In genomic region chr7:35253680-35254495, GRCh38 we compare ENCODE assay signal across 8 cellular contexts. TPM values are rescaled to one million over a fixed set of nuclear protein-coding genes. Genes with fewer than 3 reads are reported as not detected.
DNase-seq lines count a peak whose midpoint lies in the region; ATAC-seq and TF ChIP-seq lines count a peak whose summit lies in the region.

Gene TBX20 (minus strand): TSS chr7:35254100. CDS start chr7:35253620, 480 bp downstream.

- H3K4me1 Mint-ChIP-seq in activated CD8-positive, alpha-beta T cell treated with anti-CD3 and anti-CD28 coated beads, Interleukin-2, amount 10 ng/mL, durations not matched to agents 7 days and 5 days (ENCODE audit: low read depth) = peaks cover 25% of the 10 kb centered on the region

- H3K27me3 ChIP-seq in heart right ventricle = peaks cover 0 to 100% (median 72%) of the 10 kb centered on the region in 7 donors

- peak within 1 kb of the TSS; percentile 51 for H3K4me3 Mint-ChIP-seq in activated CD8-positive, alpha-beta T cell treated with anti-CD3 and anti-CD28 coated beads, Interleukin-2, amount 10 ng/mL, durations not matched to agents 7 days and 5 days

- CTCF ChIA-PET in activated CD8-positive, alpha-beta T cell treated with anti-CD3 and anti-CD28 coated beads, Interleukin-2, amount 10 ng/mL, durations not matched to agents 7 days and 5 days (lab: Charles Lee) = no interaction called here

- peaks cover 0 to 33% (median 16%) of the 10 kb centered on the region in 9 donors for H3K4me1 ChIP-seq in heart right ventricle

- POLR2A ChIA-PET in activated CD8-positive, alpha-beta T cell treated with anti-CD3 and anti-CD28 coated beads, Interleukin-2, amount 10 ng/mL, durations not matched to agents 7 days and 5 days (lab: Charles Lee) = no interaction called here

- intact Hi-C loops in heart right ventricle (cut with DNase I) = loop anchor here in 9 of 10 donors (5.0 to 10.0 kb wide), 9 partner anchors 78 to 281 kb away; no protein-coding TSS in a partner anchor

- H3K27me3 Mint-ChIP-seq in activated CD8-positive, alpha-beta T cell treated with anti-CD3 and anti-CD28 coated beads, Interleukin-2, amount 10 ng/mL, durations not matched to agents 7 days and 5 days (ENCODE audit: low read depth) = peaks cover 89% of the 10 kb centered on the region

- peaks cover 26% of the 10 kb centered on the region for H3K36me3 Mint-ChIP-seq in activated CD8-positive, alpha-beta T cell treated with anti-CD3 and anti-CD28 coated beads, Interleukin-2, amount 10 ng/mL, durations not matched to agents 7 days and 5 days (ENCODE audit: low read depth)

- no peak for TF ChIP-seq CTCF in heart right ventricle (IDR thresholded peaks at IDR 0.05)

- peak within 1 kb of the TSS; percentile 25 for H3K27ac Mint-ChIP-seq in activated CD8-positive, alpha-beta T cell treated with anti-CD3 and anti-CD28 coated beads, Interleukin-2, amount 10 ng/mL, durations not matched to agents 7 days and 5 days

- peak within 1 kb of the TSS; percentile 76 to 96 (median 92) for H3K27ac ChIP-seq in heart right ventricle

- peaks cover 0 to 5% (median 0%) of the 10 kb centered on the region in 9 donors for H3K36me3 ChIP-seq in heart right ventricle

- no peaks in the 10 kb centered on the region for H3K9me3 ChIP-seq in heart right ventricle

- DNase-seq in DMS 273 treated with DMSO at 0.1 percent for 48 hours (lab: John Stamatoyannopoulos, UW) (peak; percentile 51), heart right ventricle (peak; percentile 69 to 85), pulmonary artery endothelial cell (ENCODE audit: low read depth, low spot score) (peak; percentile 24), NCI-H1694 treated with DMSO at 0.1 percent for 48 hours (lab: John Stamatoyannopoulos, UW) (no peak), dedifferentiated amniotic fluid mesenchymal stem cell (ENCODE audit: extremely low spot score) (no peak)
- peak; percentile 39 for DNase-seq in activated CD8-positive, alpha-beta T cell treated with anti-CD3 and anti-CD28 coated beads, Interleukin-2, amount 10 ng/mL, durations not matched to agents 7 days and 5 days

- H3K9me3 Mint-ChIP-seq in activated CD8-positive, alpha-beta T cell treated with anti-CD3 and anti-CD28 coated beads, Interleukin-2, amount 10 ng/mL, durations not matched to agents 7 days and 5 days (ENCODE audit: insufficient read depth) = peaks cover 10% of the 10 kb centered on the region

- WGBS in heart right ventricle, 2 donors = 1 to 2% methylated on average over 76 to 77 of the region's 77 CpGs

- ATAC-seq in HG03432 (IDR thresholded peaks at IDR 0.05; ENCODE audit: unreplicated experiment) (peak; percentile 82), heart right ventricle (peak; percentile 69 to 85 (median 77)), HG03342 (IDR thresholded peaks at IDR 0.05; ENCODE audit: unreplicated experiment) (no peak)
- ATAC-seq in activated CD8-positive, alpha-beta T cell treated with anti-CD3 and anti-CD28 coated beads, Interleukin-2, amount 10 ng/mL, durations not matched to agents 7 days and 5 days = peak; percentile 79

- peak within 1 kb of the TSS; percentile 52 to 86 (median 77) for H3K4me3 ChIP-seq in heart right ventricle

RNA-seq across cellular contexts. Expression of gene TBX20, which starts in this region (rescaled TPM):
- not detected for total RNA-seq in activated CD8-positive, alpha-beta T cell treated with anti-CD3 and anti-CD28 coated beads, Interleukin-2, amount 10 ng/mL, durations not matched to agents 7 days and 5 days
- total RNA-seq in heart right ventricle (100 to 1,000 TPM in 8 of 10 donors, 10 to 100 TPM in 2; 94.6 to 186 (median 114) TPM), pulmonary artery endothelial cell (5.9 and 9.9 TPM in 2 replicates)
- polyA plus RNA-seq in heart right ventricle = 1 to 10 TPM; 3.5 to 5.4 TPM

Comparison
In these comparisons a context has a peak if more than half of its experiments do, and no peak if none do; other contexts are left out.
1. Peak in DNase-seq and ATAC-seq in activated CD8-positive, alpha-beta T cell treated with anti-CD3 and anti-CD28 coated beads, Interleukin-2, amount 10 ng/mL, durations not matched to agents 7 days and 5 days; RNA of the gene not detected or under 1 TPM.
2. DNase-seq: peak in DMS 273 treated with DMSO at 0.1 percent for 48 hours (single experiment), heart right ventricle (2 of 2) and pulmonary artery endothelial cell (single experiment); none in NCI-H1694 treated with DMSO at 0.1 percent for 48 hours (single experiment) and dedifferentiated amniotic fluid mesenchymal stem cell (single experiment).